8 cellular contexts compared by ENCODE assay signal in genomic region chr2:27069961-27070618, GRCh38. TPM values are rescaled to one million over a fixed set of nuclear protein-coding genes. Genes with fewer than 3 reads are reported as not detected.
DNase-seq lines count a peak whose midpoint lies in the region; ATAC-seq and TF ChIP-seq lines count a peak whose summit lies in the region.

No MANE protein-coding gene starts in this region.

- H3K4me1 Mint-ChIP-seq in nephron: peaks cover 62% of the 10 kb centered on the region

- intact Hi-C loops in dorsolateral prefrontal cortex (cut with DNase I): loop anchor here (2.0 to 5.0 kb wide), 4 partner anchors 17 to 98 kb away; partner anchors contain the start of genes AGBL5 (in 1 of the 2), KHK (in 1 of the 2), MAPRE3 (in 1 of the 2) and TMEM214 (in 1 of the 2)

- H3K9ac ChIP-seq in BLaER1: peak overlapping the region; percentile 90
- H3K9ac ChIP-seq in Loucy (ENCODE audit: low read depth, low read length, poor library complexity, severe bottlenecking): peak overlapping the region; percentile 95

- H3K27ac ChIP-seq in BLaER1 (peak overlapping the region; percentile 93), dorsolateral prefrontal cortex (peak overlapping the region in 5 of 59 donors; percentile 89 to 95 (median 90)), foreskin keratinocyte (no peak overlapping the region)

- peaks cover 44% of the 10 kb centered on the region for H3K36me3 Mint-ChIP-seq in nephron (ENCODE audit: low read depth)

- H3K27ac Mint-ChIP-seq in nephron: peak overlapping the region; percentile 96 to 97 (median 96)

- H3K9me3 ChIP-seq in BLaER1 (no peaks in the 10 kb centered on the region), Loucy (ENCODE audit: insufficient read depth, low read depth, low read length) (no peaks in the 10 kb centered on the region)

- H3K9me3 Mint-ChIP-seq in nephron: no peaks in the 10 kb centered on the region

- H3F3A ChIP-seq in Loucy (ENCODE audit: low read depth): no peaks in the 10 kb centered on the region

- H3K9me2 ChIP-seq in Loucy (replicated peaks; ENCODE audit: low read depth, low read length): no peaks in the 10 kb centered on the region

- H3K27me3 ChIP-seq in BLaER1 (no peaks in the 10 kb centered on the region), Loucy (ENCODE audit: insufficient read depth, low read length, poor library complexity, severe bottlenecking) (no peaks in the 10 kb centered on the region), dorsolateral prefrontal cortex (no peaks in the 10 kb centered on the region), foreskin keratinocyte (no peaks in the 10 kb centered on the region)

- DNase-seq in dorsolateral prefrontal cortex (peak in 1 of 10 donors; percentile 23), inferior parietal cortex (ENCODE audit: extremely low spot score) (no peak), foreskin keratinocyte (no peak)

- H2AFZ ChIP-seq in Loucy (ENCODE audit: low read length): no peak overlapping the region

- peak overlapping the region; percentile 100 for H3K4me2 ChIP-seq in BLaER1
- H3K4me2 ChIP-seq in Loucy (ENCODE audit: low read depth, low read length, poor library complexity, severe bottlenecking): peak overlapping the region; percentile 97

- H3K27me3 Mint-ChIP-seq in nephron (ENCODE audit: low read depth): no peaks in the 10 kb centered on the region

- peak overlapping the region; percentile 87 for H3K4me3 ChIP-seq in BLaER1
- H3K4me3 ChIP-seq in Loucy (ENCODE audit: low read length, poor library complexity, severe bottlenecking): peak overlapping the region; percentile 88
- H3K4me3 ChIP-seq in dorsolateral prefrontal cortex: peak overlapping the region in 57 of 59 donors; percentile 64 to 99 (median 91)

- H3K36me3 ChIP-seq in BLaER1 (peaks cover 52% of the 10 kb centered on the region), Loucy (ENCODE audit: insufficient read depth, low read length) (no peaks in the 10 kb centered on the region)

- ATAC-seq in GM19467 (IDR thresholded peaks at IDR 0.05; ENCODE audit: unreplicated experiment): no peak
- ATAC-seq in GM19035 (IDR thresholded peaks at IDR 0.05; ENCODE audit: unreplicated experiment): no peak
- no peak for ATAC-seq in foreskin keratinocyte

- TF ChIP-seq CTCF in Loucy (conservative IDR thresholded peaks at IDR 0.05; ENCODE audit: low read length) (no peak), dorsolateral prefrontal cortex (IDR thresholded peaks at IDR 0.05 in 54 of 56, conservative IDR thresholded peaks at IDR 0.05 in 2 of 56; ENCODE audit: low read depth in 1 of 56, partially characterized antibody in 56 of 56) (no peak), nephron (IDR thresholded peaks at IDR 0.05; ENCODE audit: unreplicated experiment in 3 of 3) (no peak), foreskin keratinocyte (conservative IDR thresholded peaks at IDR 0.05) (no peak)

- peaks cover 52% of the 10 kb centered on the region for H4K20me1 ChIP-seq in BLaER1
- peaks cover 21% of the 10 kb centered on the region for H4K20me1 ChIP-seq in Loucy (ENCODE audit: insufficient read depth, low read length, poor library complexity, severe bottlenecking)

- H3K4me3 Mint-ChIP-seq in nephron: peak overlapping the region; percentile 97 to 100 (median 99)

- H3K79me2 ChIP-seq in Loucy (ENCODE audit: insufficient read depth, low read length): peaks cover 43% of the 10 kb centered on the region

- peaks cover 59% of the 10 kb centered on the region for H3K4me1 ChIP-seq in BLaER1
- H3K4me1 ChIP-seq in Loucy (ENCODE audit: insufficient read depth, low read length, poor library complexity, severe bottlenecking): peaks cover 42% of the 10 kb centered on the region
- H3K4me1 ChIP-seq in foreskin keratinocyte: no peaks in the 10 kb centered on the region

RNA-seq across cellular contexts. Expression of gene OST4, which starts 1.4 kb away (rescaled TPM):
- total RNA-seq in dorsolateral prefrontal cortex: 100 to 1,000 TPM in 85 of 120 experiments, 10 to 100 TPM in 35; 62.3 to 158 (median 110) TPM
- 368 and 406 TPM in 2 replicates for total RNA-seq in foreskin keratinocyte
- polyA plus RNA-seq in foreskin keratinocyte: 686 and 711 TPM in 2 replicates

RNA-seq across cellular contexts. Expression of gene EMILIN1, which starts 8.3 kb away (rescaled TPM):
- total RNA-seq in dorsolateral prefrontal cortex: 10 to 100 TPM in 23 of 120 experiments, 1 to 10 TPM in 97; 3.2 to 19.4 (median 7.4) TPM
- 0.37 and 0.39 TPM in 2 replicates for total RNA-seq in foreskin keratinocyte
- 0.25 and 0.37 TPM in 2 replicates for polyA plus RNA-seq in foreskin keratinocyte

RNA-seq across cellular contexts. Expression of gene KHK, which starts 16.5 kb away (rescaled TPM):
- 10 to 100 TPM in 119 of 120 experiments, 1 to 10 TPM in 1; 8.0 to 24.7 (median 16.7) TPM for total RNA-seq in dorsolateral prefrontal cortex
- 2.4 and 2.6 TPM in 2 replicates for total RNA-seq in foreskin keratinocyte
- 4.1 and 5.0 TPM in 2 replicates for polyA plus RNA-seq in foreskin keratinocyte

RNA-seq across cellular contexts. Expression of gene AGBL5, which starts 18.6 kb away (rescaled TPM):
- total RNA-seq in dorsolateral prefrontal cortex (10 to 100 TPM; 11.3 to 22.7 (median 15.9) TPM), foreskin keratinocyte (25.5 and 28.0 TPM in 2 replicates)
- polyA plus RNA-seq in foreskin keratinocyte: 20.9 and 21.9 TPM in 2 replicates

RNA-seq across cellular contexts. Expression of gene TMEM214, which starts 37.3 kb away (rescaled TPM):
- total RNA-seq in dorsolateral prefrontal cortex (10 to 100 TPM; 30.6 to 65.3 (median 43.5) TPM), foreskin keratinocyte (40.0 and 47.7 TPM in 2 replicates)
- polyA plus RNA-seq in foreskin keratinocyte: 49.2 and 53.8 TPM in 2 replicates
